Comparison of ENCODE assay signal across 29 cellular contexts in genomic region chr1:7229186-7229585, GRCh38.
"Had no signal": no experiment of that assay in that cellular context is flagged by ENCODE, and none has a peak within 500 bp of the region (broad histone marks: within the 10 kb centered on the region; RNA-seq: fewer than 3 reads in every experiment).

No MANE protein-coding gene starts in this region.

- H3K9me3 ChIP-seq: pancreas, psoas muscle, upper lobe of left lung had no signal

- ATAC-seq: activated CD4-positive, alpha-beta T cell treated with anti-CD3 and anti-CD28 coated beads for 36 hours; esophagus mucosa; left ventricle myocardium superior; pancreas; psoas muscle; right cardiac atrium; stimulated activated naive CD8-positive, alpha-beta T cell treated with anti-CD3 and anti-CD28 coated beads, Interleukin-15, Interleukin-2, amounts not matched to agents 100 U/mL and 50 U/mL, for 24 hours had no signal

- H3K4me1 Mint-ChIP-seq: activated CD4-positive, alpha-beta T cell treated with anti-CD3 and anti-CD28 coated beads for 36 hours; activated naive CD8-positive, alpha-beta T cell treated with anti-CD3 and anti-CD28 coated beads for 36 hours; immature natural killer cell; mesothelial cell of epicardium; nephron; WTC11 had no signal

- H3K27ac ChIP-seq: hepatocyte, pancreas, psoas muscle, upper lobe of left lung had no signal

- H3K4me1 ChIP-seq: pancreas, psoas muscle, upper lobe of left lung had no signal

- DNase-seq: activated CD4-positive, alpha-beta T cell treated with anti-CD3 and anti-CD28 coated beads for 36 hours; activated CD4-positive, alpha-beta T cell treated with anti-CD3 and anti-CD28 coated beads, Interleukin-2, amount 50 U/mL, for 4 hours; activated CD8-positive, alpha-beta memory T cell treated with anti-CD3 and anti-CD28 coated beads for 24 hours; activated CD8-positive, alpha-beta memory T cell treated with anti-CD3 and anti-CD28 coated beads, Interleukin-2, amount 50 U/mL, for 4 hours; activated naive CD4-positive, alpha-beta T cell treated with Interleukin-2 at 50 U/mL for 16 hours; activated naive CD8-positive, alpha-beta T cell treated with anti-CD3 and anti-CD28 coated beads for 36 hours; activated T-cell treated with anti-CD3 and anti-CD28 coated beads, Interleukin-2, amount 50 U/mL, for 24 hours; central memory CD4-positive, alpha-beta T cell; effector memory CD4-positive, alpha-beta T cell; foreskin melanocyte; glutamatergic neuron; immature natural killer cell; kidney glomerular epithelial cell; left ventricle myocardium superior; mammary epithelial cell; pancreas; psoas muscle; right cardiac atrium; stimulated activated CD4-positive, alpha-beta T cell treated with anti-CD3 and anti-CD28 coated beads, Interleukin-12 subunit alpha, Interleukin-12 subunit beta, amount 100 ng/mL, for 4 hours; stimulated activated CD4-positive, alpha-beta T cell treated with anti-CD3 and anti-CD28 coated beads, Interleukin-4, amount 100 ng/mL, for 4 hours; stimulated activated naive CD8-positive, alpha-beta T cell treated with anti-CD3 and anti-CD28 coated beads, Interleukin-15, Interleukin-2, amounts not matched to agents 100 U/mL and 50 U/mL, for 24 hours; T-helper 9 cell had no signal

- H3K27me3 ChIP-seq: hepatocyte, pancreas, upper lobe of left lung had no signal

- H3K27me3 Mint-ChIP-seq: activated naive CD8-positive, alpha-beta T cell treated with anti-CD3 and anti-CD28 coated beads for 36 hours had no signal

- H3K9me3 Mint-ChIP-seq: activated naive CD8-positive, alpha-beta T cell treated with anti-CD3 and anti-CD28 coated beads for 36 hours; activated T-cell treated with anti-CD3 and anti-CD28 coated beads, Interleukin-2, amount 50 U/mL, for 24 hours; activated T-helper 2 cell treated with anti-CD3 and anti-CD28 coated beads, Interferon-gamma antibody, Interleukin-2, Interleukin-4, amounts not matched to agents 10 μg/mL and 5 μg/mL and 100 μg/mL, durations not matched to agents 14 hours and 24 hours and 36 hours; mesothelial cell of epicardium; nephron; WTC11 had no signal

- H3K4me3 Mint-ChIP-seq: activated CD4-positive, alpha-beta T cell treated with anti-CD3 and anti-CD28 coated beads for 36 hours; activated naive CD8-positive, alpha-beta T cell treated with anti-CD3 and anti-CD28 coated beads for 36 hours; activated T-cell treated with anti-CD3 and anti-CD28 coated beads, Interleukin-2, amount 50 U/mL, for 24 hours; immature natural killer cell; mesothelial cell of epicardium; nephron; WTC11 had no signal

- H3K36me3 ChIP-seq: pancreas, upper lobe of left lung had no signal

- H3K36me3 Mint-ChIP-seq: activated naive CD8-positive, alpha-beta T cell treated with anti-CD3 and anti-CD28 coated beads for 36 hours; immature natural killer cell; mesothelial cell of epicardium; WTC11 had no signal

- H3K27ac Mint-ChIP-seq: activated CD4-positive, alpha-beta T cell treated with anti-CD3 and anti-CD28 coated beads for 36 hours; activated naive CD8-positive, alpha-beta T cell treated with anti-CD3 and anti-CD28 coated beads for 36 hours; activated T-cell treated with anti-CD3 and anti-CD28 coated beads, Interleukin-2, amount 50 U/mL, for 24 hours; activated T-helper 2 cell treated with anti-CD3 and anti-CD28 coated beads, Interferon-gamma antibody, Interleukin-2, Interleukin-4, amounts not matched to agents 10 μg/mL and 5 μg/mL and 100 μg/mL, durations not matched to agents 14 hours and 24 hours and 36 hours; immature natural killer cell; mesothelial cell of epicardium; nephron; WTC11 had no signal

- H3K4me3 ChIP-seq: hepatocyte, pancreas, psoas muscle, upper lobe of left lung had no signal
